In the genomic region with DNA sequence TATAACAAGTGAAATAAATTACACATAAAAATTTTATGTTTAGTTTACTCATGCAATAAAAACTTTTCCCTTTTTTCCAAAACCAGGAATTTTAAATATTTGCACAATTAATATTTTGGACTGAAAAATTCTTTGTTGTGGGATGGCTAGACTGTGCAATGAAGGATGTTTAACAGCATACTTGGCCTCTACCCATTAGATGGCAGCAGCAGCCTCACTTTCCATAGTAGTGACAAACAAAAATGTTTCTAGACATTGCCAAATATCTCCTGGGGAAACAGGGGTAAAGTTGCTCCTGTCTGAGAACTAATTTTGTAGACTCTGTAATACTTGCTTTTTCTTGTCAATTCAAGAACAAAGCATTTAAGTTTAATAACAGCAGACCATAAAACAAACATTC, we compare ENCODE assay signal across 11 cellular contexts. TPM values are rescaled to one million over a fixed set of nuclear protein-coding genes. Genes with fewer than 3 reads are reported as not detected.
A peak's percentile ranks its signal among the peaks of the same experiment; 100 is the strongest.
DNase-seq lines count a peak whose midpoint lies in the region; ATAC-seq, FAIRE-seq and TF ChIP-seq lines count a peak whose summit lies in the region.
"Had no signal": no experiment of that assay in that cellular context is flagged by ENCODE, and none has a peak within 500 bp of the region (broad histone marks: within the 10 kb centered on the region; RNA-seq: fewer than 3 reads in every experiment).

No MANE protein-coding gene starts in this region.

- POLR2A ChIA-PET in HEK293 (lab: Yijun Ruan, JAX): no interaction called here

- H3K4me3 ChIP-seq in HEK293 (ENCODE audit: low read depth, low read length): no peak overlapping the region

- no peaks in the 10 kb centered on the region for H3K4me1 ChIP-seq in HEK293 (ENCODE audit: control insufficient read depth, insufficient read depth, low read length)

- CTCF ChIA-PET in HEK293 (lab: Yijun Ruan, JAX): no interaction called here

- H3K9me3 ChIP-seq in HEK293 (ENCODE audit: control insufficient read depth, insufficient read depth, low read depth, low read length): no peaks in the 10 kb centered on the region

- ATAC-seq in HG03354 (IDR thresholded peaks at IDR 0.05; ENCODE audit: poor library complexity, severe bottlenecking, unreplicated experiment): no peak

- FAIRE-seq in TTC549 (lab: Jason Lieb, UNC) (peak; percentile 42), frontal cortex (lab: Jason Lieb, UNC) (peak; percentile 39)

- H3K27ac ChIP-seq in HEK293 (ENCODE audit: extremely low read depth, low read depth, low read length): no peak overlapping the region
- H3K27ac ChIP-seq in substantia nigra (ENCODE audit: low read depth, low read length, poor library complexity, severe bottlenecking): no peak overlapping the region

- peaks cover 0 to 4% of the 10 kb centered on the region in 2 experiments; a peak in 1 of 3 replicates for H3K36me3 ChIP-seq in HEK293 (ENCODE audit: control insufficient read depth in 2 of 2, insufficient read depth in 1 of 2, low read length in 2 of 2)

- no peak for TF ChIP-seq CTCF in HEK293 (tag by site-specific recombination; IDR thresholded peaks at IDR 0.05)

- DNase-seq in AML-193 (lab: John Stamatoyannopoulos, UW) (peak; percentile 39 to 49), frontal cortex (ENCODE audit: low spot score in 2 of 2) (no peak), NOMO-1 treated with DMSO at 0.1 percent for 48 hours (lab: John Stamatoyannopoulos, UW; ENCODE audit: unreplicated experiment) (no peak), substantia nigra (lab: John Stamatoyannopoulos, UW) (no peak), NCI-H2081 treated with DMSO at 0.1 percent for 48 hours (lab: John Stamatoyannopoulos, UW) (no peak)
- DNase-seq: cortex of kidney, NCI-H510A, nephron progenitor cell had no signal

TF ChIP-seq in HEK293, 187 proteins besides CTCF, POLR2A, EP300 and RAD21:
- TF ChIP-seq ZSCAN4 (tag by site-specific recombination; IDR thresholded peaks at IDR 0.05): no peak
- no peak for TF ChIP-seq ZNF624 (tag by site-specific recombination; IDR thresholded peaks at IDR 0.05)
- TF ChIP-seq ZNF654 (tag by site-specific recombination; IDR thresholded peaks at IDR 0.05; ENCODE audit: low read depth): peak; percentile 25; the same call in 1 of the 2 replicates
- no peak for TF ChIP-seq ZNF266 (tag by site-specific recombination; IDR thresholded peaks at IDR 0.05; ENCODE audit: low read depth)

RNA-seq across cellular contexts. Expression of gene SCLT1, which starts 49.8 kb away (rescaled TPM):
- total RNA-seq in frontal cortex: 89.3 TPM

RNA-seq across cellular contexts. Expression of gene C4orf33, which starts 52.4 kb away (rescaled TPM):
- total RNA-seq in frontal cortex: 6.9 TPM

Comparison
In these comparisons a context has a peak if more than half of its experiments do, and no peak if none do; other contexts are left out.
1. DNase-seq: peak in AML-193 (2 of 2); none in frontal cortex (0 of 2), NOMO-1 treated with DMSO at 0.1 percent for 48 hours (single experiment), substantia nigra (0 of 49) and NCI-H2081 treated with DMSO at 0.1 percent for 48 hours (single experiment).